1 cellular context compared by ENCODE assay signal in genomic region chr20:13342469-13343242, GRCh38.
TF ChIP-seq lines count a peak whose summit lies in the region.

No MANE protein-coding gene starts in this region.

TF ChIP-seq in A549, 52 proteins besides CTCF, POLR2A, EP300 and RAD21:
- TF ChIP-seq MYC (IDR thresholded peaks at IDR 0.05; ENCODE audit: borderline replicate concordance, low read length) (no peak), RARB (CRISPR knock-in tag; IDR thresholded peaks at IDR 0.05) (no peak), KDM5A (IDR thresholded peaks at IDR 0.05) (no peak), JUNB (IDR thresholded peaks at IDR 0.05) (no peak)
